Comparison of ENCODE assay signal across 1 cellular context in genomic region chr16:89200124-89200849, GRCh38.
TF ChIP-seq lines count a peak whose summit lies in the region.

TSS of gene SLC22A31 (minus strand) at chr16:89200537. CDS start at chr16:89200501, 36 bp downstream.

TF ChIP-seq in HepG2, 621 proteins besides CTCF, POLR2A, EP300 and RAD21 (continued from another document and continues in another):
- TF ChIP-seq CHD2 (IDR thresholded peaks at IDR 0.05; ENCODE audit: low read depth, low read length) (peak; percentile 27; the same call in 1 of the 2 replicates), ZNF790 (CRISPR knock-in tag; IDR thresholded peaks at IDR 0.05; ENCODE audit: borderline replicate concordance) (peak; percentile 53; the same call in 1 of the 2 replicates), ZNF138 (CRISPR knock-in tag; IDR thresholded peaks at IDR 0.05; ENCODE audit: low read depth) (no peak), CENPBD1 (CRISPR knock-in tag; IDR thresholded peaks at IDR 0.05; ENCODE audit: borderline replicate concordance, low read depth) (0 out of 2 replicates have a peak, but pooled peaks have one; percentile 54), PRDM15 (CRISPR knock-in tag; IDR thresholded peaks at IDR 0.05) (peak; percentile 67; the same call in 1 of the 2 replicates), NFKBIZ (CRISPR knock-in tag; IDR thresholded peaks at IDR 0.05) (0 out of 2 replicates have a peak, but pooled peaks have one; percentile 41), CREB1 (IDR thresholded peaks at IDR 0.05) (no peak), CREB1 (CRISPR knock-in tag; IDR thresholded peaks at IDR 0.05) (no peak), ZSCAN25 (CRISPR knock-in tag; IDR thresholded peaks at IDR 0.05) (peak; percentile 48; the same call in 1 of the 2 replicates), POLR2AphosphoS5 (IDR thresholded peaks at IDR 0.05; ENCODE audit: low read depth, low read length) (peak; percentile 67), SIX1 (CRISPR knock-in tag; IDR thresholded peaks at IDR 0.05; ENCODE audit: borderline replicate concordance) (no peak), ZNF563 (CRISPR knock-in tag; IDR thresholded peaks at IDR 0.05) (peak; percentile 91), SNAI1 (CRISPR knock-in tag; IDR thresholded peaks at IDR 0.05; ENCODE audit: borderline replicate concordance) (peak; percentile 87; the same call in 1 of the 2 replicates), ZMYM4 (CRISPR knock-in tag; IDR thresholded peaks at IDR 0.05) (no peak), CBX1 (IDR thresholded peaks at IDR 0.05; ENCODE audit: low read depth) (peak; percentile 41), ZFY (CRISPR knock-in tag; IDR thresholded peaks at IDR 0.05) (peak; percentile 34), ZNF414 (CRISPR knock-in tag; IDR thresholded peaks at IDR 0.05) (peak; percentile 57; the same call in 1 of the 2 replicates), ZNF343 (CRISPR knock-in tag; IDR thresholded peaks at IDR 0.05) (no peak; the same call in 1 of the 2 replicates), KAT8 (CRISPR knock-in tag; IDR thresholded peaks at IDR 0.05) (peak; percentile 61; the same call in 1 of the 2 replicates), MTA3 (CRISPR knock-in tag; IDR thresholded peaks at IDR 0.05) (no peak), SP140L (CRISPR knock-in tag; IDR thresholded peaks at IDR 0.05; ENCODE audit: borderline replicate concordance) (peak; percentile 69; the same call in 1 of the 2 replicates), CREBL2 (CRISPR knock-in tag; IDR thresholded peaks at IDR 0.05; ENCODE audit: borderline replicate concordance) (no peak), ZFP36L1 (CRISPR knock-in tag; IDR thresholded peaks at IDR 0.05) (no peak), HDAC2 (CRISPR knock-in tag; IDR thresholded peaks at IDR 0.05) (peak; percentile 65; the same call in 1 of the 2 replicates), SOX6 (IDR thresholded peaks at IDR 0.05) (no peak), SOX6 (CRISPR knock-in tag; IDR thresholded peaks at IDR 0.05) (peak; percentile 68; the same call in 1 of the 2 replicates), ZZZ3 (CRISPR knock-in tag; IDR thresholded peaks at IDR 0.05; ENCODE audit: borderline replicate concordance) (no peak), MXD1 (CRISPR knock-in tag; IDR thresholded peaks at IDR 0.05) (no peak; the same call in none of the 2 replicates), ZNF616 (CRISPR knock-in tag; IDR thresholded peaks at IDR 0.05; ENCODE audit: low read depth) (no peak), ZNF619 (CRISPR knock-in tag; IDR thresholded peaks at IDR 0.05) (peak; percentile 58; the same call in 1 of the 2 replicates), ZNF235 (CRISPR knock-in tag; IDR thresholded peaks at IDR 0.05; ENCODE audit: borderline replicate concordance) (0 out of 2 replicates have a peak, but pooled peaks have one; percentile 49), ZNF7 (CRISPR knock-in tag; IDR thresholded peaks at IDR 0.05) (no peak), ZNF446 (CRISPR knock-in tag; IDR thresholded peaks at IDR 0.05) (0 out of 2 replicates have a peak, but pooled peaks have one; percentile 9), BHLHE40 (IDR thresholded peaks at IDR 0.05; ENCODE audit: low read length) (no peak), ZFP91 (CRISPR knock-in tag; IDR thresholded peaks at IDR 0.05; ENCODE audit: borderline replicate concordance) (peak; percentile 80; the same call in 1 of the 2 replicates), FOXO1 (CRISPR knock-in tag; IDR thresholded peaks at IDR 0.05) (no peak), ZBTB10 (CRISPR knock-in tag; IDR thresholded peaks at IDR 0.05; ENCODE audit: borderline replicate concordance) (0 out of 2 replicates have a peak, but pooled peaks have one; percentile 12), ZNF230 (CRISPR knock-in tag; IDR thresholded peaks at IDR 0.05) (peak; percentile 56; the same call in 1 of the 2 replicates), KDM5A (IDR thresholded peaks at IDR 0.05; ENCODE audit: borderline replicate concordance, low read length) (peak; percentile 83), ZNF331 (CRISPR knock-in tag; IDR thresholded peaks at IDR 0.05) (0 out of 2 replicates have a peak, but pooled peaks have one; percentile 40), KLF9 (CRISPR knock-in tag; IDR thresholded peaks at IDR 0.05; ENCODE audit: low read depth) (no peak), ZNF687 (CRISPR knock-in tag; IDR thresholded peaks at IDR 0.05) (peak; percentile 92), ZFP1 (CRISPR knock-in tag; IDR thresholded peaks at IDR 0.05) (no peak), ZBTB38 (CRISPR knock-in tag; IDR thresholded peaks at IDR 0.05) (no peak), ATF3 (CRISPR knock-in tag; IDR thresholded peaks at IDR 0.05) (no peak), HNF1A (IDR thresholded peaks at IDR 0.05; ENCODE audit: low read depth) (peak; percentile 49; the same call in 1 of the 2 replicates), HNF1A (CRISPR knock-in tag; IDR thresholded peaks at IDR 0.05; ENCODE audit: borderline replicate concordance) (peak; percentile 37)
